8 cellular contexts compared by ENCODE assay signal in the genomic region with DNA sequence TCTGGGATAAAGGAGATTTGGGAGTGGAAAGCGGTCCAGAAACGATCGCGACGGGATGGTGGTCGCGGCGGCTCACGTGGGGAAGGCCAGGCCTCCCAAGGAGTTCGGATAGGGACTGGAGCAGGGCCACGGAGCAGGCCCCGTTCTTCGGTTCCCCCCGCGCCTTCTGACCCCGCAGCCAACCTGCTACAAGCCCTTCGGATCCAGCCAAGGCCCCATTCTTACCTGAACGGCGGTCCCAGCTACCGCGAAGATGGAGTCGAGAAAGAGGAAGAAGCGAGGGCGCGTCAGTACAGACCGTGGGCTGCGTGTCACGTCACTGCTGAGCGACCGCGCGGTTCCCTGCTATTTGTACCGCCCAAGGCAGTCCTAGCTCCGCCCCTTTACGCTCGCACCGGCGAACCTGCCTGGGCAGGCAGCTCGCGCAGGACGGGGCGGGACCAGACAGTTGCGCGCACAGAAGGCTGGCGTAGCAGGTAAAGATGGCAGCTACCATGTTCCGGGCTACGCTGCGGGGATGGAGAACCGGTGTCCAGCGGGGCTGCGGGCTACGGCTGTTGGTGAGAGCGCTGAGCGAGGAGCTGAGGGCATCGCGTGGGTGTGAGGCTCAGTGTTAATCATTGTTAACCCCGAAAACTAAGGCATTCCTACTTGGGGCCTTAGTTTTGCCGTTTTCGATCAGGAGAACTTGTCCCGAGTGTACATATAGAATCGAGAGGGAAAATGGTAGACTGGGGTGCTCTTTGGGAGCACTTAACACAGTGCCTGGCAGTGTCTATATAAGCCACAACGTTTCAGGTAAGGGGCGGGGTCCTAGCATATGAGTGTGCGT. TPM values are rescaled to one million over a fixed set of nuclear protein-coding genes. Genes with fewer than 3 reads are reported as not detected.
DNase-seq lines count a peak whose midpoint lies in the region; ATAC-seq and TF ChIP-seq lines count a peak whose summit lies in the region.

A gene (minus strand): TSS at position 270 of the 832 bp plus-strand sequence. CDS start 321 bp downstream, outside the sequence.
A gene (plus strand): TSS at position 457 of the 832 bp plus-strand sequence. CDS start 26 bp downstream, at position 483.

- peak; percentile 62 for ATAC-seq in HG02588 (IDR thresholded peaks at IDR 0.05; ENCODE audit: unreplicated experiment)
- peak; percentile 88 to 89 for ATAC-seq in activated naive CD4-positive, alpha-beta T cell treated with anti-CD3 and anti-CD28 coated beads, Interleukin-2, amount 50 U/mL, for 72 hours
- ATAC-seq in thoracic aorta (ENCODE audit: insufficient number of reproducible peaks, low FRiP score, low read depth): peak; percentile 74

- H3K27ac ChIP-seq in osteoblast (ENCODE audit: low read depth, low read length) (peak within 1 kb of the TSS; percentile 82), thoracic aorta (peak within 1 kb of the TSS; percentile 78 to 96)

- H3K9me3 Mint-ChIP-seq in activated naive CD4-positive, alpha-beta T cell treated with anti-CD3 and anti-CD28 coated beads, Interleukin-2, amount 50 U/mL, for 72 hours: no peaks in the 10 kb centered on the region

- peaks cover 48% of the 10 kb centered on the region for H3K79me2 ChIP-seq in osteoblast (ENCODE audit: insufficient read depth, low read length)

- TF ChIP-seq CTCF in GM06990 (IDR thresholded peaks at IDR 0.05; ENCODE audit: insufficient read depth, low read length, poor library complexity, severe bottlenecking) (no peak), osteoblast (IDR thresholded peaks at IDR 0.05; ENCODE audit: extremely low read depth, low read depth, low read length) (no peak), thoracic aorta (IDR thresholded peaks at IDR 0.05) (no peak)

- H3K27me3 ChIP-seq in GM06990 (replicated peaks; ENCODE audit: control insufficient read depth, insufficient read depth, low read length): no peaks in the 10 kb centered on the region
- H3K27me3 ChIP-seq in osteoblast (ENCODE audit: insufficient read depth, low read length): no peaks in the 10 kb centered on the region
- no peaks in the 10 kb centered on the region for H3K27me3 ChIP-seq in thoracic aorta (replicated peaks; ENCODE audit: insufficient read depth)

- H3K36me3 ChIP-seq in GM06990 (ENCODE audit: control insufficient read depth, insufficient read depth, low read length): peaks cover 36% of the 10 kb centered on the region
- H3K36me3 ChIP-seq in osteoblast (ENCODE audit: insufficient read depth, low read length): peaks cover 63% of the 10 kb centered on the region
- H3K36me3 ChIP-seq in thoracic aorta: peaks cover 41% of the 10 kb centered on the region

- H3K4me1 ChIP-seq in osteoblast (ENCODE audit: insufficient read depth, low read length): peaks cover 15% of the 10 kb centered on the region
- peaks cover 11 to 23% of the 10 kb centered on the region in 2 donors for H3K4me1 ChIP-seq in thoracic aorta (ENCODE audit: control insufficient read depth in 1 of 2, low read depth in 2 of 2)

- peak within 1 kb of the TSS; percentile 99 to 100 for H3K27ac Mint-ChIP-seq in activated naive CD4-positive, alpha-beta T cell treated with anti-CD3 and anti-CD28 coated beads, Interleukin-2, amount 50 U/mL, for 72 hours

- peak within 1 kb of the TSS; percentile 92 for H3K4me3 ChIP-seq in GM06990 (replicated peaks; ENCODE audit: low read depth, low read length)
- peak within 1 kb of the TSS; percentile 87 for H3K4me3 ChIP-seq in osteoblast (ENCODE audit: insufficient read depth, low read length)
- H3K4me3 ChIP-seq in thoracic aorta: peak within 1 kb of the TSS; percentile 73

- H3K36me3 Mint-ChIP-seq in activated naive CD4-positive, alpha-beta T cell treated with anti-CD3 and anti-CD28 coated beads, Interleukin-2, amount 50 U/mL, for 72 hours: peaks cover 31 to 34% of the 10 kb centered on the region in 2 donors

- DNase-seq in GM06990 (ENCODE audit: extremely low read depth, insufficient read length): peak; percentile 98
- peak; percentile 99 for DNase-seq in NCI-H1092 treated with DMSO at 0.1 percent for 48 hours (lab: John Stamatoyannopoulos, UW)
- DNase-seq in SKM-1 (lab: John Stamatoyannopoulos, UW; ENCODE audit: unreplicated experiment): peak; percentile 99
- DNase-seq in activated naive CD4-positive, alpha-beta T cell treated with anti-CD3 and anti-CD28 coated beads, Interleukin-2, amount 50 U/mL, for 72 hours (ENCODE audit: low spot score in 2 of 2): peak; percentile 98
- no peak for DNase-seq in glomerular endothelial cell (ENCODE audit: extremely low read depth, low read depth, low spot score)
- DNase-seq in osteoblast (ENCODE audit: insufficient read length, low spot score, missing footprints): peak; percentile 99
- DNase-seq in thoracic aorta (ENCODE audit: low spot score): peak; percentile 93

- H2AFZ ChIP-seq in osteoblast (ENCODE audit: low read length): peak within 1 kb of the TSS; percentile 96

- peaks cover 6% of the 10 kb centered on the region for H4K20me1 ChIP-seq in osteoblast (ENCODE audit: insufficient read depth, low read length)

- H3K4me2 ChIP-seq in osteoblast (ENCODE audit: insufficient read depth, low read length): peak within 1 kb of the TSS; percentile 99

- H3K9me3 ChIP-seq in osteoblast (ENCODE audit: low read depth, low read length) (no peaks in the 10 kb centered on the region), thoracic aorta (no peaks in the 10 kb centered on the region)

RNA-seq across cellular contexts. Expression of the first gene that starts in this region (rescaled TPM):
- 1,000 to 10,000 TPM in 1 of 2 donors, 100 to 1,000 TPM in 1; 983 to 1,040 TPM for total RNA-seq in activated naive CD4-positive, alpha-beta T cell treated with anti-CD3 and anti-CD28 coated beads, Interleukin-2, amount 50 U/mL, for 72 hours
- total RNA-seq in glomerular endothelial cell (461 and 516 TPM in 2 replicates), osteoblast (94.3 and 118 TPM in 2 replicates), thoracic aorta (100 to 1,000 TPM; 365 to 553 TPM)

RNA-seq across cellular contexts. Expression of the second gene that starts in this region (rescaled TPM):
- total RNA-seq in activated naive CD4-positive, alpha-beta T cell treated with anti-CD3 and anti-CD28 coated beads, Interleukin-2, amount 50 U/mL, for 72 hours: 10 to 100 TPM; 55.3 to 92.6 TPM
- total RNA-seq in glomerular endothelial cell (49.7 and 57.4 TPM in 2 replicates), osteoblast (37.4 and 41.6 TPM in 2 replicates), thoracic aorta (10 to 100 TPM; 44.6 to 61.1 TPM)
